Comparison of ENCODE assay signal across 8 cellular contexts in genomic region chr2:178413472-178414265, GRCh38. TPM values are rescaled to one million over a fixed set of nuclear protein-coding genes. Genes with fewer than 3 reads are reported as not detected.
DNase-seq lines count a peak whose midpoint lies in the region; ATAC-seq, FAIRE-seq and TF ChIP-seq lines count a peak whose summit lies in the region.

No MANE protein-coding gene starts in this region.

- DNase-seq in GM13976 (ENCODE audit: low spot score) = peak; percentile 73
- peak; percentile 55 for DNase-seq in NCI-H1417 treated with DMSO at 0.1 percent for 48 hours (lab: John Stamatoyannopoulos, UW)
- peak; percentile 61 for DNase-seq in T-helper 9 cell
- peak; percentile 68 for DNase-seq in astrocyte (ENCODE audit: low read depth)
- DNase-seq in hippocampal formation (lab: John Stamatoyannopoulos, UW) = peak; percentile 48 to 72
- peak; percentile 95 for DNase-seq in retina
- DNase-seq in NCI-H187 (lab: John Stamatoyannopoulos, UW) = no peak

- peak overlapping the region; percentile 86 for H3K4me2 ChIP-seq in astrocyte (ENCODE audit: low read length)

- TF ChIP-seq CTCF in GM13976 (IDR thresholded peaks at IDR 0.05; ENCODE audit: borderline replicate concordance, control extremely low read depth, extremely low read depth, insufficient read depth, missing control alignments) (no peak), astrocyte (IDR thresholded peaks at IDR 0.05; ENCODE audit: insufficient read depth, low read depth, low read length) (no peak)

- H3K4me3 ChIP-seq in astrocyte (ENCODE audit: insufficient read depth, low read depth, low read length) = peak overlapping the region; percentile 82

- peaks cover 6% of the 10 kb centered on the region for H3K4me1 ChIP-seq in astrocyte (ENCODE audit: insufficient read depth, low read length)

- no peaks in the 10 kb centered on the region for H3K9me3 Mint-ChIP-seq in astrocyte (ENCODE audit: unreplicated experiment)

- no peaks in the 10 kb centered on the region for H3K36me3 Mint-ChIP-seq in astrocyte (ENCODE audit: low read depth, unreplicated experiment)

- H3K27me3 ChIP-seq in astrocyte (ENCODE audit: insufficient read depth, low read length) = no peaks in the 10 kb centered on the region

- peak overlapping the region; percentile 98 for H3K27ac ChIP-seq in astrocyte (ENCODE audit: low read depth, low read length)

- in situ Hi-C loops in GM13976 (cut with MboI; ENCODE audit: low sequenced_read_pairs, unreplicated experiment) = loop anchor here (25.0 kb wide), 1 partner anchor 301 kb away; the partner anchor contains the start of gene RBM45

- H2AFZ ChIP-seq in astrocyte (ENCODE audit: low read depth, low read length) = peak overlapping the region; percentile 84

- no peaks in the 10 kb centered on the region for H4K20me1 ChIP-seq in astrocyte (ENCODE audit: insufficient read depth, low read length)

- H3K79me2 ChIP-seq in astrocyte (ENCODE audit: insufficient read depth, low read length) = peaks cover 16% of the 10 kb centered on the region

- FAIRE-seq in astrocyte (lab: Jason Lieb, UNC) = no peak

- peaks cover 10% of the 10 kb centered on the region for H3K4me1 Mint-ChIP-seq in astrocyte (ENCODE audit: low read depth, unreplicated experiment)

- H3K27me3 Mint-ChIP-seq in astrocyte (ENCODE audit: low read depth, unreplicated experiment) = no peaks in the 10 kb centered on the region

- peak overlapping the region; percentile 87 for H3K4me3 Mint-ChIP-seq in astrocyte (ENCODE audit: unreplicated experiment)

- peak; percentile 85 for ATAC-seq in HG02798 (IDR thresholded peaks at IDR 0.05; ENCODE audit: poor library complexity, unreplicated experiment)

- peak overlapping the region; percentile 96 for H3K9ac ChIP-seq in astrocyte (ENCODE audit: low read length)

- H3K27ac Mint-ChIP-seq in astrocyte (ENCODE audit: unreplicated experiment) = peak overlapping the region; percentile 98

- H3K36me3 ChIP-seq in astrocyte (ENCODE audit: insufficient read depth, low read length) = no peaks in the 10 kb centered on the region

- no peaks in the 10 kb centered on the region for H3K9me3 ChIP-seq in astrocyte (ENCODE audit: insufficient read depth, low read depth, low read length)

RNA-seq across cellular contexts. Expression of gene PRKRA, which starts 37.3 kb away (rescaled TPM):
- total RNA-seq in astrocyte = 43.2 and 47.9 TPM in 2 replicates

RNA-seq across cellular contexts. Expression of gene PJVK, which starts 37.5 kb away (rescaled TPM):
- total RNA-seq in astrocyte = 2.4 and 3.4 TPM in 2 replicates

Comparison
In these comparisons a context has a peak if more than half of its experiments do, and no peak if none do; other contexts are left out.
1. DNase-seq: peak in GM13976 (single experiment), NCI-H1417 treated with DMSO at 0.1 percent for 48 hours (single experiment), T-helper 9 cell (single experiment), astrocyte (single experiment), hippocampal formation (2 of 2) and retina (single experiment); none in NCI-H187 (0 of 2).